In genomic region chr6:118645395-118645794, GRCh38 we compare ENCODE assay signal across 1 cellular context.
A peak's percentile ranks its signal among the peaks of the same experiment; 100 is the strongest.
TF ChIP-seq lines count a peak whose summit lies in the region.

No MANE protein-coding gene starts in this region.

TF ChIP-seq in HepG2, 621 proteins besides CTCF, POLR2A, EP300 and RAD21:
- TF ChIP-seq FOXP4 (CRISPR knock-in tag; IDR thresholded peaks at IDR 0.05) (peak; percentile 77), IRX3 (CRISPR knock-in tag; IDR thresholded peaks at IDR 0.05; ENCODE audit: borderline replicate concordance, low read depth) (no peak), CEBPG (CRISPR knock-in tag; IDR thresholded peaks at IDR 0.05) (peak; percentile 89), ZSCAN20 (CRISPR knock-in tag; IDR thresholded peaks at IDR 0.05; ENCODE audit: borderline replicate concordance) (no peak), ZNF770 (CRISPR knock-in tag; IDR thresholded peaks at IDR 0.05) (peak; percentile 50; the same call in 1 of the 2 replicates), ZNF501 (CRISPR knock-in tag; IDR thresholded peaks at IDR 0.05) (0 out of 2 replicates have a peak, but pooled peaks have one; percentile 56), AHR (CRISPR knock-in tag; IDR thresholded peaks at IDR 0.05) (no peak), AHDC1 (CRISPR knock-in tag; IDR thresholded peaks at IDR 0.05; ENCODE audit: borderline replicate concordance) (0 out of 2 replicates have a peak, but pooled peaks have one; percentile 39), GATAD2A (CRISPR knock-in tag; IDR thresholded peaks at IDR 0.05) (peak; percentile 66), SAP130 (CRISPR knock-in tag; IDR thresholded peaks at IDR 0.05; ENCODE audit: low read depth) (peak; percentile 50; the same call in 1 of the 2 replicates), NR2F6 (IDR thresholded peaks at IDR 0.05) (peak; percentile 61), NR2F6 (CRISPR knock-in tag; IDR thresholded peaks at IDR 0.05) (peak; percentile 91), NR2C2 (CRISPR knock-in tag; IDR thresholded peaks at IDR 0.05; ENCODE audit: borderline replicate concordance) (peak; percentile 24; the same call in 1 of the 2 replicates), HMG20A (CRISPR knock-in tag; IDR thresholded peaks at IDR 0.05; ENCODE audit: borderline replicate concordance) (peak; percentile 45; the same call in 1 of the 2 replicates), TARDBP (CRISPR knock-in tag; IDR thresholded peaks at IDR 0.05) (0 out of 2 replicates have a peak, but pooled peaks have one; percentile 23), RARA (CRISPR knock-in tag; IDR thresholded peaks at IDR 0.05) (peak; percentile 87), SOX5 (CRISPR knock-in tag; IDR thresholded peaks at IDR 0.05; ENCODE audit: borderline replicate concordance) (peak; percentile 23; the same call in 1 of the 2 replicates), ARID5B (CRISPR knock-in tag; IDR thresholded peaks at IDR 0.05) (peak; percentile 71), RXRB (CRISPR knock-in tag; IDR thresholded peaks at IDR 0.05; ENCODE audit: borderline replicate concordance) (peak; percentile 47; the same call in 1 of the 2 replicates), SKI (IDR thresholded peaks at IDR 0.05; ENCODE audit: partially characterized antibody) (peak; percentile 22), TFAP4 (IDR thresholded peaks at IDR 0.05; ENCODE audit: borderline replicate concordance, low read depth) (peak; percentile 51; the same call in 1 of the 2 replicates), ZBTB34 (CRISPR knock-in tag; IDR thresholded peaks at IDR 0.05) (no peak), FOSL2 (CRISPR knock-in tag; IDR thresholded peaks at IDR 0.05) (peak; percentile 28; the same call in 1 of the 2 replicates), CEBPB (IDR thresholded peaks at IDR 0.05; ENCODE audit: borderline replicate concordance, low read depth, low read length) (peak; percentile 95), CAMTA2 (CRISPR knock-in tag; IDR thresholded peaks at IDR 0.05; ENCODE audit: borderline replicate concordance) (no peak), FOXP1 (IDR thresholded peaks at IDR 0.05) (no peak), FOXP1 (CRISPR knock-in tag; IDR thresholded peaks at IDR 0.05) (peak; percentile 79), ZMYM4 (CRISPR knock-in tag; IDR thresholded peaks at IDR 0.05) (0 out of 2 replicates have a peak, but pooled peaks have one; percentile 10), NR2F1 (CRISPR knock-in tag; IDR thresholded peaks at IDR 0.05) (peak; percentile 86 to 93), SOX6 (IDR thresholded peaks at IDR 0.05) (no peak), SOX6 (CRISPR knock-in tag; IDR thresholded peaks at IDR 0.05) (0 out of 2 replicates have a peak, but pooled peaks have one; percentile 30), ZNF12 (CRISPR knock-in tag; IDR thresholded peaks at IDR 0.05) (0 out of 2 replicates have a peak, but pooled peaks have one; percentile 34), ZNF263 (CRISPR knock-in tag; IDR thresholded peaks at IDR 0.05) (no peak), SOX13 (IDR thresholded peaks at IDR 0.05) (no peak), SOX13 (CRISPR knock-in tag; conservative IDR thresholded peaks at IDR 0.05 in 1 of 2, IDR thresholded peaks at IDR 0.05 in 1 of 2) (peak in 1 of 2 experiments; percentile 26; a peak in 1 of 4 replicates), NR2F2 (IDR thresholded peaks at IDR 0.05; ENCODE audit: borderline replicate concordance, low read depth) (peak; percentile 48; the same call in 1 of the 2 replicates), SMAD9 (CRISPR knock-in tag; IDR thresholded peaks at IDR 0.05) (no peak), ZBTB44 (CRISPR knock-in tag; IDR thresholded peaks at IDR 0.05) (no peak)
